24 cellular contexts compared by ENCODE assay signal in the genomic region with DNA sequence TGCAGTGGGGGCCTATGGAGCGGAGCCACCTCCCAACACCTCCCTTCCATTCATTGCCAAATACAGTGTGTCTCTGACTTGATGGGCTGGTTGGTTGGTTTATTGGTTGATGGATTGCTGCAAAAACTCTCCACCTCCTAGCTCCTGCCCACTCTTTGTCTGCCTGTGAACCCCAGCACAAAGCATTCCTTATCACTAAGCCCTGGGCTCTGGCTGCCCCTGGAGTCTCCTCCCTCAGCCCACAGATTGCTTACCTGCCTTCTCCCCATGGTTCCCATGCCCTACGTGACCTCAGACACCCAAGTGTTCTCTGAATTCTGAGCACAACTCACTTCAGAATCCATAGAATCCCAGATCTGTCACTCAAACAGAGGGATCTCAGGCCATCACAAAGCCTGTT.
"Had no signal": no experiment of that assay in that cellular context is flagged by ENCODE, and none has a peak within 500 bp of the region (broad histone marks: within the 10 kb centered on the region; RNA-seq: fewer than 3 reads in every experiment).

No MANE protein-coding gene starts in this region.

- H3K9me3 Mint-ChIP-seq: activated naive CD8-positive, alpha-beta T cell treated with anti-CD3 and anti-CD28 coated beads, Interleukin-2, amount 10 ng/mL, durations not matched to agents 7 days and 5 days; activated T-cell treated with anti-CD3 and anti-CD28 coated beads, Interleukin-2, amount 50 U/mL, for 24 hours; activated T-helper 17 cell treated with anti-CD3 and anti-CD28 coated beads, Interleukin-2, amount 50 U/mL, for 72 hours; brain; immature natural killer cell; natural killer cell treated with Interleukin-12 subunit alpha and Interleukin-12 subunit beta and Interleukin-15 and Interleukin-18, amount 100 ng/mL, for 72 hours; WTC11 had no signal

- H3K36me3 ChIP-seq: left lung, spleen had no signal

- H3K27me3 Mint-ChIP-seq: activated naive CD8-positive, alpha-beta T cell treated with anti-CD3 and anti-CD28 coated beads, Interleukin-2, amount 10 ng/mL, durations not matched to agents 7 days and 5 days; activated T-helper 17 cell treated with anti-CD3 and anti-CD28 coated beads, Interleukin-2, amount 50 U/mL, for 72 hours; brain had no signal

- DNase-seq: activated CD4-positive, alpha-beta T cell treated with anti-CD3 and anti-CD28 coated beads, Interleukin-2, amount 50 U/mL, for 4 hours; activated CD8-positive, alpha-beta memory T cell treated with anti-CD3 and anti-CD28 coated beads for 24 hours; activated CD8-positive, alpha-beta memory T cell treated with anti-CD3 and anti-CD28 coated beads, Interleukin-2, amount 50 U/mL, for 4 hours; activated naive CD4-positive, alpha-beta T cell; activated naive CD8-positive, alpha-beta T cell treated with anti-CD3 and anti-CD28 coated beads, Interleukin-2, amount 10 ng/mL, durations not matched to agents 7 days and 5 days; activated T-cell treated with anti-CD3 and anti-CD28 coated beads, Interleukin-2, amount 50 U/mL, for 24 hours; amygdala; dermis blood vessel endothelial cell; effector CD8-positive, alpha-beta T cell; foreskin melanocyte; glutamatergic neuron; immature natural killer cell; kidney glomerular epithelial cell; left lung; retina; spleen; stimulated activated CD4-positive, alpha-beta T cell treated with anti-CD3 and anti-CD28 coated beads, Interleukin-4, amount 100 ng/mL, for 1 hour; stimulated activated naive CD4-positive, alpha-beta T cell treated with Interleukin-2 at 50 U/mL for 16 hours; T1000 had no signal

- ATAC-seq: activated T-helper 17 cell treated with anti-CD3 and anti-CD28 coated beads, Interleukin-2, amount 50 U/mL, for 72 hours; left lung had no signal

- H3K4me3 Mint-ChIP-seq: activated naive CD8-positive, alpha-beta T cell treated with anti-CD3 and anti-CD28 coated beads, Interleukin-2, amount 10 ng/mL, durations not matched to agents 7 days and 5 days; activated T-cell treated with anti-CD3 and anti-CD28 coated beads, Interleukin-2, amount 50 U/mL, for 24 hours; activated T-helper 17 cell treated with anti-CD3 and anti-CD28 coated beads, Interleukin-2, amount 50 U/mL, for 72 hours; brain; immature natural killer cell; natural killer cell treated with Interleukin-12 subunit alpha and Interleukin-12 subunit beta and Interleukin-15 and Interleukin-18, amount 100 ng/mL, for 72 hours; WTC11 had no signal

- H3K27me3 ChIP-seq: hepatocyte, left lung had no signal

- H3K4me1 Mint-ChIP-seq: activated naive CD8-positive, alpha-beta T cell treated with anti-CD3 and anti-CD28 coated beads, Interleukin-2, amount 10 ng/mL, durations not matched to agents 7 days and 5 days; activated T-helper 17 cell treated with anti-CD3 and anti-CD28 coated beads, Interleukin-2, amount 50 U/mL, for 72 hours; immature natural killer cell had no signal

- H2AFZ ChIP-seq: hepatocyte had no signal

- H3K36me3 Mint-ChIP-seq: activated naive CD8-positive, alpha-beta T cell treated with anti-CD3 and anti-CD28 coated beads, Interleukin-2, amount 10 ng/mL, durations not matched to agents 7 days and 5 days; brain; immature natural killer cell; natural killer cell treated with Interleukin-12 subunit alpha and Interleukin-12 subunit beta and Interleukin-15 and Interleukin-18, amount 100 ng/mL, for 72 hours; WTC11 had no signal

- H3K4me2 ChIP-seq: hepatocyte had no signal

- H3K27ac Mint-ChIP-seq: activated naive CD8-positive, alpha-beta T cell treated with anti-CD3 and anti-CD28 coated beads, Interleukin-2, amount 10 ng/mL, durations not matched to agents 7 days and 5 days; activated T-cell treated with anti-CD3 and anti-CD28 coated beads, Interleukin-2, amount 50 U/mL, for 24 hours; activated T-helper 17 cell treated with anti-CD3 and anti-CD28 coated beads, Interleukin-2, amount 50 U/mL, for 72 hours; immature natural killer cell; natural killer cell treated with Interleukin-12 subunit alpha and Interleukin-12 subunit beta and Interleukin-15 and Interleukin-18, amount 100 ng/mL, for 72 hours; WTC11 had no signal

- H3K4me3 ChIP-seq: hepatocyte, left lung, spleen had no signal

- H3K27ac ChIP-seq: hepatocyte, left lung, spleen had no signal

- H3K4me1 ChIP-seq: spleen had no signal

- H3K9me3 ChIP-seq: left lung, spleen had no signal
